In the genomic region with DNA sequence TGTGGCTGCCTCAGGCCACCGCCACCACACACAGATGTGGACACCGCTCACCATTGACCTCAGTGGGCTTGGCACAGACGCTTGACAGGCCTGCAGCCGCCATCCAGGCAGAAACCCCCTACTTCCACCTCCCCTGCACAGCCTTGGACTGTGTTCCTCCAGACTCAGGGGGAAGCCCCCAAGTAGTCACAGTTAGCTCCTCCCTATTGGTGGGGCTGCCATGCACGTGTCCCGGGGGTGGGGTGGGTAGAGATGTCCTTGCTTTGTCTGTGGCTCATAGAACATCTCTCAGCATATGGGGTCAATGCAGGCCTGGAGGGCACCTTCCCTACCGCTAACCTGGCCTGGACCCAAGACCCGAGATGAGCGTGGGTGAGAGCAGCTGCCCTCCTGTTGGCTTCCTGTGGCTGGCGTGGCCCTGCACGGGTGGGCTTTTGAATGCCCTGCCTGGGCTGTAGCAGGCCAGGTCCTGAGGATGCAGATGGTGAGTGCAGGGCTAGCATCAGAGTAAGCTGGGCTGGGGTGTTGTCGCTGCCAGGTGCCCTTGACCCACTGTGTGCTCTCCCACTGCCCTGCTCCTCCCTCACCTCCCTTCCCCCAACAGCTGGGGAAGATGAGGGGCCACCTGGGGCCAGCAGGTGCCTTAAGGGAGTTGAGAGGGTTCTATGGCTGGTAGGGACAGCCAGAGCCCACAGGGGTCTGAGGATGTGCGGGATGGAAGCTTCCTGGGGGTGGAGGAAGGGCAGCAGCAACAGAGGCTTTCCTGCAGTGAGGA, we compare ENCODE assay signal across 24 cellular contexts. TPM values are rescaled to one million over a fixed set of nuclear protein-coding genes. Genes with fewer than 3 reads are reported as not detected.
A peak's percentile ranks its signal among the peaks of the same experiment; 100 is the strongest.
DNase-seq lines count a peak whose midpoint lies in the region; ATAC-seq and TF ChIP-seq lines count a peak whose summit lies in the region.
"Had no signal": no experiment of that assay in that cellular context is flagged by ENCODE, and none has a peak within 500 bp of the region (broad histone marks: within the 10 kb centered on the region; RNA-seq: fewer than 3 reads in every experiment).

No MANE protein-coding gene starts in this region.

- no peak overlapping the region for H3K4me3 ChIP-seq in SK-N-SH (ENCODE audit: low read depth in 2 of 2, low read length in 1 of 2)
- H3K4me3 ChIP-seq in CD8-positive, alpha-beta T cell (ENCODE audit: low read depth, low read length): no peak overlapping the region
- H3K4me3 ChIP-seq in neural progenitor cell: no peak overlapping the region
- no peak overlapping the region for H3K4me3 ChIP-seq in ovary
- H3K4me3 ChIP-seq: coronary artery, skin epidermis, thoracic aorta had no signal

- H3K36me3 ChIP-seq in SK-N-SH (replicated peaks in 1 of 2; ENCODE audit: control insufficient read depth in 1 of 2, insufficient read depth in 2 of 2, low read length in 1 of 2) (peaks cover 0 to 3% of the 10 kb centered on the region in 2 experiments), neural progenitor cell (no peaks in the 10 kb centered on the region), ovary (no peaks in the 10 kb centered on the region)
- H3K36me3 ChIP-seq in CD8-positive, alpha-beta T cell (ENCODE audit: insufficient read depth, low read length): no peaks in the 10 kb centered on the region

- no peaks in the 10 kb centered on the region for H3F3A ChIP-seq in SK-N-SH (replicated peaks; ENCODE audit: insufficient read depth)
- peaks cover 24% of the 10 kb centered on the region for H3F3A ChIP-seq in neural progenitor cell (ENCODE audit: low read depth)

- CTCF ChIA-PET in SK-N-SH (lab: Yijun Ruan, JAX): interaction anchor here (1.4 kb wide), 1 partner anchor 118 kb away, joined by 3 read pairs; no protein-coding TSS in a partner anchor
- CTCF ChIA-PET in CD8-positive, alpha-beta T cell (lab: Charles Lee): no interaction called here

- no peaks in the 10 kb centered on the region for H3K27me3 Mint-ChIP-seq in CD8-positive, alpha-beta T cell (ENCODE audit: low read depth)
- H3K27me3 Mint-ChIP-seq in brain (peaks cover 10% of the 10 kb centered on the region), neural progenitor cell (ENCODE audit: insufficient read depth, low read depth) (peaks cover 2% of the 10 kb centered on the region)

- H3K9me2 ChIP-seq in SK-N-SH: no peaks in the 10 kb centered on the region

- POLR2A ChIA-PET in SK-N-SH (lab: Yijun Ruan, JAX): no interaction called here
- POLR2A ChIA-PET in CD8-positive, alpha-beta T cell (lab: Charles Lee): no interaction called here

- peak overlapping the region; percentile 41 for H3K27ac Mint-ChIP-seq in CD8-positive, alpha-beta T cell
- H3K27ac Mint-ChIP-seq in brain (peak overlapping the region; percentile 87 to 100 (median 97)), neural progenitor cell (peak overlapping the region; percentile 100)
- H3K27ac Mint-ChIP-seq: CD14-positive monocyte had no signal

- no peak for TF ChIP-seq RAD21 in SK-N-SH (IDR thresholded peaks at IDR 0.05; ENCODE audit: low read length)

- H4K20me1 ChIP-seq in SK-N-SH (ENCODE audit: insufficient read depth) (no peaks in the 10 kb centered on the region), neural progenitor cell (ENCODE audit: low read depth) (peaks cover 13% of the 10 kb centered on the region)

- no peak overlapping the region for H3K4me3 Mint-ChIP-seq in CD8-positive, alpha-beta T cell
- H3K4me3 Mint-ChIP-seq in brain: peak overlapping the region in 1 of 5 experiments; percentile 62
- peak overlapping the region; percentile 79 for H3K4me3 Mint-ChIP-seq in neural progenitor cell
- H3K4me3 Mint-ChIP-seq: CD14-positive monocyte had no signal

- H2AFZ ChIP-seq in SK-N-SH (ENCODE audit: low read depth) (no peak overlapping the region), neural progenitor cell (replicated peaks) (no peak overlapping the region)

- ATAC-seq in SK-N-SH treated with all-trans-retinoic acid at 6 μM for 48 hours: no peak
- no peak for ATAC-seq in CD8-positive, alpha-beta T cell
- no peak for ATAC-seq in HG03457 (IDR thresholded peaks at IDR 0.05; ENCODE audit: unreplicated experiment)
- ATAC-seq in GM18505 (IDR thresholded peaks at IDR 0.05; ENCODE audit: unreplicated experiment): no peak

- TF ChIP-seq CTCF in SK-N-SH (IDR thresholded peaks at IDR 0.05): no peak
- no peak for TF ChIP-seq CTCF in CD8-positive, alpha-beta T cell (IDR thresholded peaks at IDR 0.05)
- TF ChIP-seq CTCF in brain (conservative IDR thresholded peaks at IDR 0.05): no peak
- TF ChIP-seq CTCF in neural progenitor cell (IDR thresholded peaks at IDR 0.05): no peak
- TF ChIP-seq CTCF in ovary (IDR thresholded peaks at IDR 0.05): no peak

- TF ChIP-seq EP300 in SK-N-SH (IDR thresholded peaks at IDR 0.05; ENCODE audit: borderline replicate concordance in 1 of 2, low read depth in 1 of 2, low read length in 1 of 2) (no peak), ovary (IDR thresholded peaks at IDR 0.05) (no peak)

- DNase-seq in SK-N-SH: peak; percentile 52
- no peak for DNase-seq in CD8-positive, alpha-beta T cell
- DNase-seq in neural progenitor cell (ENCODE audit: low spot score): no peak
- no peak for DNase-seq in ovary
- DNase-seq: activated CD4-positive, alpha-beta T cell treated with anti-CD3 and anti-CD28 coated beads for 1 hour; activated CD8-positive, alpha-beta memory T cell treated with anti-CD3 and anti-CD28 coated beads, Interleukin-2, amount 50 U/mL, for 48 hours; activated naive CD4-positive, alpha-beta T cell treated with Interleukin-2 at 50 U/mL for 16 hours; foreskin fibroblast; hippocampal formation; midbrain; NCI-H187 treated with DMSO at 0.1 percent for 48 hours; NCI-H446 treated with DMSO at 0.1 percent for 48 hours; SHP77; stimulated activated CD4-positive, alpha-beta T cell treated with anti-CD3 and anti-CD28 coated beads, Interleukin-4, amount 100 ng/mL, for 24 hours; stimulated activated CD8-positive, alpha-beta memory T cell treated with anti-CD3 and anti-CD28 coated beads, Interleukin-4, amount 100 ng/mL, for 48 hours had no signal

- no peak overlapping the region for H3K27ac ChIP-seq in SK-N-SH (ENCODE audit: low read depth in 2 of 2, low read length in 1 of 2)
- H3K27ac ChIP-seq in CD8-positive, alpha-beta T cell (ENCODE audit: low read depth, low read length): no peak overlapping the region
- H3K27ac ChIP-seq in neural progenitor cell: no peak overlapping the region
- H3K27ac ChIP-seq in ovary: no peak overlapping the region
- H3K27ac ChIP-seq: coronary artery, skin epidermis, thoracic aorta had no signal

- H3K9ac ChIP-seq in SK-N-SH (no peak overlapping the region), neural progenitor cell (no peak overlapping the region)

- H3K9me3 Mint-ChIP-seq in CD8-positive, alpha-beta T cell: no peaks in the 10 kb centered on the region
- H3K9me3 Mint-ChIP-seq in brain: no peaks in the 10 kb centered on the region
- H3K9me3 Mint-ChIP-seq in neural progenitor cell: no peaks in the 10 kb centered on the region
- H3K9me3 Mint-ChIP-seq: CD14-positive monocyte had no signal

- 92% methylated on average over 13 of the region's 13 CpGs for WGBS in SK-N-SH (ENCODE audit: low lambda C conversion rate)
- WGBS in ovary, 3 donors: 68 to 85% (median 79%) methylated on average over 13 of the region's 13 CpGs

- no peak overlapping the region for H3K4me2 ChIP-seq in SK-N-SH
- H3K4me2 ChIP-seq in neural progenitor cell: no peak overlapping the region

- peaks cover 13% of the 10 kb centered on the region for H3K4me1 Mint-ChIP-seq in CD8-positive, alpha-beta T cell (ENCODE audit: low read depth)
- H3K4me1 Mint-ChIP-seq in brain (peaks cover 60% of the 10 kb centered on the region), neural progenitor cell (peaks cover 64% of the 10 kb centered on the region)

- H3K79me2 ChIP-seq in SK-N-SH (ENCODE audit: insufficient read depth): no peaks in the 10 kb centered on the region
- H3K79me2 ChIP-seq in neural progenitor cell (ENCODE audit: low read depth): peaks cover 57% of the 10 kb centered on the region

- peaks cover 20% of the 10 kb centered on the region for H3K36me3 Mint-ChIP-seq in CD8-positive, alpha-beta T cell
- H3K36me3 Mint-ChIP-seq in brain: peaks cover 11% of the 10 kb centered on the region
- peaks cover 19% of the 10 kb centered on the region for H3K36me3 Mint-ChIP-seq in neural progenitor cell

- no peak for TF ChIP-seq POLR2A in GM18505 (IDR thresholded peaks at IDR 0.05; ENCODE audit: borderline replicate concordance, extremely low read depth, insufficient read depth, insufficient read length)
- TF ChIP-seq POLR2A in ovary (IDR thresholded peaks at IDR 0.05): no peak

- peaks cover 0 to 20% of the 10 kb centered on the region in 2 experiments; a peak in 1 of 4 replicates for H3K4me1 ChIP-seq in SK-N-SH (ENCODE audit: control insufficient read depth in 1 of 2, insufficient read depth in 2 of 2, low read depth in 1 of 2, low read length in 1 of 2)
- H3K4me1 ChIP-seq in CD8-positive, alpha-beta T cell (ENCODE audit: insufficient read depth, low read length): peaks cover under 1% of the 10 kb centered on the region
- peaks cover 23% of the 10 kb centered on the region for H3K4me1 ChIP-seq in neural progenitor cell
- no peaks in the 10 kb centered on the region for H3K4me1 ChIP-seq in ovary (ENCODE audit: insufficient read depth)

- no peaks in the 10 kb centered on the region for H3K9me3 ChIP-seq in SK-N-SH
- no peaks in the 10 kb centered on the region for H3K9me3 ChIP-seq in CD8-positive, alpha-beta T cell (ENCODE audit: low read length)
- H3K9me3 ChIP-seq in neural progenitor cell (ENCODE audit: low read depth): no peaks in the 10 kb centered on the region
- no peaks in the 10 kb centered on the region for H3K9me3 ChIP-seq in ovary
- H3K9me3 ChIP-seq: thoracic aorta had no signal

- H3K27me3 ChIP-seq in SK-N-SH (ENCODE audit: insufficient read depth) (no peaks in the 10 kb centered on the region), neural progenitor cell (no peaks in the 10 kb centered on the region), ovary (no peaks in the 10 kb centered on the region)
- no peaks in the 10 kb centered on the region for H3K27me3 ChIP-seq in CD8-positive, alpha-beta T cell (ENCODE audit: insufficient read depth, low read length)

- intact Hi-C loops in CD8-positive, alpha-beta T cell (cut with DNase I, micrococcal nuclease): no loop called here
- intact Hi-C loops in ovary (cut with DNase I): no loop called here

RNA-seq across cellular contexts. Expression of a gene that starts 6.2 kb away (rescaled TPM):
- 31.9 and 39.1 TPM in 2 replicates for polyA plus RNA-seq in SK-N-SH (2012; rRNA removed)
- 9.8 and 16.8 TPM in 2 replicates for polyA plus RNA-seq in SK-N-SH (2012; cell fraction: cytosol; rRNA removed)
- 204 and 314 TPM in 2 replicates for polyA plus RNA-seq in SK-N-SH (2012; cell fraction: nucleus; rRNA removed)
- total RNA-seq in CD8-positive, alpha-beta T cell: 10 to 100 TPM; 51.2 to 54.0 TPM
- 29.1 TPM for polyA plus RNA-seq in brain (ENCODE audit: insufficient read depth, low read depth, low replicate concordance)
- 15.2 and 76.7 TPM in 2 replicates for total RNA-seq in neural progenitor cell (ENCODE audit: low replicate concordance)
- total RNA-seq in ovary: 10 to 100 TPM; 24.4 to 49.1 (median 33.6) TPM
- polyA plus RNA-seq in ovary: 10 to 100 TPM in 1 of 2 donors, 1 to 10 TPM in 1; 1.7 to 33.7 TPM

RNA-seq across cellular contexts. Expression of a gene that starts 32.1 kb away (rescaled TPM):
- not detected in 2 replicates for polyA plus RNA-seq in SK-N-SH (2012; rRNA removed)
- polyA plus RNA-seq in SK-N-SH (2012; cell fraction: cytosol; rRNA removed): not detected in 2 replicates
- polyA plus RNA-seq in SK-N-SH (2012; cell fraction: nucleus; rRNA removed): not detected in 2 replicates
- 1,000 to 10,000 TPM; 3,774 to 3,852 TPM for total RNA-seq in CD8-positive, alpha-beta T cell
- not detected for polyA plus RNA-seq in brain (ENCODE audit: insufficient read depth, low read depth, low replicate concordance)
- total RNA-seq in neural progenitor cell (ENCODE audit: low replicate concordance): under 0.01 TPM in 2 replicates
- total RNA-seq in ovary: 1,000 to 10,000 TPM in 5 of 7 donors, under 1 TPM in 2; under 0.01 to 7,521 (median 3,807) TPM
- polyA plus RNA-seq in ovary: not detected
- polyA plus RNA-seq: CD14-positive monocyte had no signal

RNA-seq across cellular contexts. Expression of a gene that starts 52.5 kb away (rescaled TPM):
- polyA plus RNA-seq in SK-N-SH (2012; rRNA removed): 132 and 189 TPM in 2 replicates
- polyA plus RNA-seq in SK-N-SH (2012; cell fraction: cytosol; rRNA removed): 91.7 and 112 TPM in 2 replicates
- 237 and 364 TPM in 2 replicates for polyA plus RNA-seq in SK-N-SH (2012; cell fraction: nucleus; rRNA removed)
- total RNA-seq in CD8-positive, alpha-beta T cell: not detected
- 162 TPM for polyA plus RNA-seq in brain (ENCODE audit: insufficient read depth, low read depth, low replicate concordance)
- 68.8 and 160 TPM in 2 replicates for total RNA-seq in neural progenitor cell (ENCODE audit: low replicate concordance)
- 10 to 100 TPM; 16.0 to 83.6 (median 36.1) TPM for total RNA-seq in ovary
- polyA plus RNA-seq in ovary: 10 to 100 TPM; 16.4 to 70.8 TPM
- total RNA-seq: T-helper 2 cell treated with Interferon-gamma antibody and Interleukin-4, amounts not matched to agents 100 ng/mL and 5 ng/mL, for 36 hours had no signal
- polyA plus RNA-seq: CD14-positive monocyte had no signal

Comparison
In these comparisons a context has a peak if more than half of its experiments do, and no peak if none do; other contexts are left out.
1. H3K27ac Mint-ChIP-seq: peak in every context shown above with its lines; median percentile 100 in neural progenitor cell; 97 in brain; 41 in CD8-positive, alpha-beta T cell.
2. RNA of a gene that starts 52.5 kb away (total RNA-seq): 68.8 to 160 TPM in neural progenitor cell and 16.0 to 83.6 TPM in ovary; not detected in CD8-positive, alpha-beta T cell; every median in the first group is over 10 times any median in the second.